Comparison of ENCODE assay signal across 26 cellular contexts in genomic region chr5:67515762-67516161, GRCh38.
DNase-seq lines count a peak whose midpoint lies in the region; ATAC-seq and TF ChIP-seq lines count a peak whose summit lies in the region.
"Had no signal": no experiment of that assay in that cellular context is flagged by ENCODE, and none has a peak within 500 bp of the region (broad histone marks: within the 10 kb centered on the region; RNA-seq: fewer than 3 reads in every experiment).

No MANE protein-coding gene starts in this region.

- TF ChIP-seq CTCF in Loucy (conservative IDR thresholded peaks at IDR 0.05; ENCODE audit: low read length): no peak

- H3K27me3 ChIP-seq in Loucy (ENCODE audit: insufficient read depth, low read length, poor library complexity, severe bottlenecking): no peaks in the 10 kb centered on the region
- H3K27me3 ChIP-seq: breast epithelium, heart right ventricle, right lobe of liver, spleen, thyroid gland had no signal

- H3K4me3 ChIP-seq in Loucy (ENCODE audit: low read length, poor library complexity, severe bottlenecking): peak overlapping the region; percentile 14
- H3K4me3 ChIP-seq: breast epithelium, GM23338, heart right ventricle, prostate gland, right lobe of liver, spleen, thyroid gland had no signal

- H3K27ac Mint-ChIP-seq in activated naive CD8-positive, alpha-beta T cell treated with anti-CD3 and anti-CD28 coated beads, Interleukin-2, amount 10 ng/mL, durations not matched to agents 7 days and 5 days: peak overlapping the region; percentile 91
- H3K27ac Mint-ChIP-seq in stimulated activated naive CD8-positive, alpha-beta T cell treated with anti-CD3 and anti-CD28 coated beads, Interleukin-15, amount 100 ng/mL, for 72 hours: no peak overlapping the region
- H3K27ac Mint-ChIP-seq: B cell, GM23338 had no signal

- ATAC-seq in activated naive CD8-positive, alpha-beta T cell treated with anti-CD3 and anti-CD28 coated beads, Interleukin-2, amount 10 ng/mL, durations not matched to agents 7 days and 5 days (ENCODE audit: low read depth): no peak
- ATAC-seq in stimulated activated naive CD8-positive, alpha-beta T cell treated with anti-CD3 and anti-CD28 coated beads, Interleukin-15, amount 100 ng/mL, for 72 hours: peak; percentile 46
- no peak for ATAC-seq in HG03432 (IDR thresholded peaks at IDR 0.05; ENCODE audit: unreplicated experiment)
- ATAC-seq: GM23338, heart right ventricle, Panc1, SK-N-SH treated with all-trans-retinoic acid at 6 μM for 48 hours had no signal

- H3K36me3 ChIP-seq in Loucy (ENCODE audit: insufficient read depth, low read length): no peaks in the 10 kb centered on the region
- H3K36me3 ChIP-seq: breast epithelium, heart right ventricle, prostate gland, right lobe of liver, spleen, thyroid gland had no signal

- POLR2A ChIA-PET in activated naive CD8-positive, alpha-beta T cell treated with anti-CD3 and anti-CD28 coated beads, Interleukin-2, amount 10 ng/mL, durations not matched to agents 7 days and 5 days (lab: Charles Lee): interaction anchor here (0.7 kb wide), 1 partner anchor 18 kb away, joined by 4 read pairs; no protein-coding TSS in a partner anchor

- DNase-seq in activated gamma-delta T cell treated with Interleukin-2 at 50 U/mL for 16 hours: peak; percentile 14
- no peak for DNase-seq in activated gamma-delta T cell (lab: John Stamatoyannopoulos, UW)
- peak; percentile 30 for DNase-seq in activated naive CD8-positive, alpha-beta T cell treated with anti-CD3 and anti-CD28 coated beads, Interleukin-2, amount 10 ng/mL, durations not matched to agents 7 days and 5 days
- peak in 1 of 2 donors; percentile 15 for DNase-seq in stimulated activated naive CD8-positive, alpha-beta T cell treated with anti-CD3 and anti-CD28 coated beads, Interleukin-15, amount 100 ng/mL, for 72 hours
- no peak for DNase-seq in NK-92 treated with Interleukin-12 subunit alpha and Interleukin-12 subunit beta, amount 100 ng/mL, for 24 hours (lab: John Stamatoyannopoulos, UW)
- DNase-seq: ACHN, anterior cingulate cortex, heart right ventricle, kidney, left ventricle myocardium superior, MV-4-11, NCI-H1436 treated with DMSO at 0.1 percent for 48 hours, NCI-H345, occipital lobe, right lobe of liver, Right ventricle myocardium superior, spleen, thyroid gland had no signal

- peaks cover 44% of the 10 kb centered on the region for H3K4me1 Mint-ChIP-seq in activated naive CD8-positive, alpha-beta T cell treated with anti-CD3 and anti-CD28 coated beads, Interleukin-2, amount 10 ng/mL, durations not matched to agents 7 days and 5 days
- peaks cover 44% of the 10 kb centered on the region for H3K4me1 Mint-ChIP-seq in stimulated activated naive CD8-positive, alpha-beta T cell treated with anti-CD3 and anti-CD28 coated beads, Interleukin-15, amount 100 ng/mL, for 72 hours
- H3K4me1 Mint-ChIP-seq: B cell, GM23338 had no signal

- no peaks in the 10 kb centered on the region for H3K9me2 ChIP-seq in Loucy (replicated peaks; ENCODE audit: low read depth, low read length)

- no peaks in the 10 kb centered on the region for H3F3A ChIP-seq in Loucy (ENCODE audit: low read depth)

- peak overlapping the region; percentile 54 for H3K4me3 Mint-ChIP-seq in activated naive CD8-positive, alpha-beta T cell treated with anti-CD3 and anti-CD28 coated beads, Interleukin-2, amount 10 ng/mL, durations not matched to agents 7 days and 5 days
- H3K4me3 Mint-ChIP-seq in stimulated activated naive CD8-positive, alpha-beta T cell treated with anti-CD3 and anti-CD28 coated beads, Interleukin-15, amount 100 ng/mL, for 72 hours: peak overlapping the region in 1 of 2 donors; percentile 64
- H3K4me3 Mint-ChIP-seq: B cell, GM23338 had no signal

- H3K27me3 Mint-ChIP-seq in activated naive CD8-positive, alpha-beta T cell treated with anti-CD3 and anti-CD28 coated beads, Interleukin-2, amount 10 ng/mL, durations not matched to agents 7 days and 5 days: peaks cover 3% of the 10 kb centered on the region
- H3K27me3 Mint-ChIP-seq in stimulated activated naive CD8-positive, alpha-beta T cell treated with anti-CD3 and anti-CD28 coated beads, Interleukin-15, amount 100 ng/mL, for 72 hours: no peaks in the 10 kb centered on the region

- peaks cover 14% of the 10 kb centered on the region for H3K36me3 Mint-ChIP-seq in activated naive CD8-positive, alpha-beta T cell treated with anti-CD3 and anti-CD28 coated beads, Interleukin-2, amount 10 ng/mL, durations not matched to agents 7 days and 5 days

- no peaks in the 10 kb centered on the region for H4K20me1 ChIP-seq in Loucy (ENCODE audit: insufficient read depth, low read length, poor library complexity, severe bottlenecking)

- H3K9ac ChIP-seq in Loucy (ENCODE audit: low read depth, low read length, poor library complexity, severe bottlenecking): no peak overlapping the region

- no peaks in the 10 kb centered on the region for H3K79me2 ChIP-seq in Loucy (ENCODE audit: insufficient read depth, low read length)

- H2AFZ ChIP-seq in Loucy (ENCODE audit: low read length): no peak overlapping the region
- H2AFZ ChIP-seq: GM23338 had no signal

- H3K4me2 ChIP-seq in Loucy (ENCODE audit: low read depth, low read length, poor library complexity, severe bottlenecking): peak overlapping the region; percentile 48
- H3K4me2 ChIP-seq: GM23338 had no signal

- no peaks in the 10 kb centered on the region for H3K9me3 ChIP-seq in Loucy (ENCODE audit: insufficient read depth, low read depth, low read length)
- H3K9me3 ChIP-seq: breast epithelium, heart right ventricle, prostate gland, right lobe of liver, spleen, thyroid gland had no signal

- H3K4me1 ChIP-seq in Loucy (ENCODE audit: insufficient read depth, low read length, poor library complexity, severe bottlenecking): peaks cover 35% of the 10 kb centered on the region
- H3K4me1 ChIP-seq: breast epithelium, prostate gland, right lobe of liver had no signal

- H3K9me3 Mint-ChIP-seq in activated naive CD8-positive, alpha-beta T cell treated with anti-CD3 and anti-CD28 coated beads, Interleukin-2, amount 10 ng/mL, durations not matched to agents 7 days and 5 days: peaks cover 8% of the 10 kb centered on the region
- no peaks in the 10 kb centered on the region for H3K9me3 Mint-ChIP-seq in stimulated activated naive CD8-positive, alpha-beta T cell treated with anti-CD3 and anti-CD28 coated beads, Interleukin-15, amount 100 ng/mL, for 72 hours
- H3K9me3 Mint-ChIP-seq: GM23338 had no signal

Comparison
In these comparisons a context has a peak if more than half of its experiments do, and no peak if none do; other contexts are left out.
1. DNase-seq: peak in activated gamma-delta T cell treated with Interleukin-2 at 50 U/mL for 16 hours (single experiment) and activated naive CD8-positive, alpha-beta T cell treated with anti-CD3 and anti-CD28 coated beads, Interleukin-2, amount 10 ng/mL, durations not matched to agents 7 days and 5 days (single experiment); none in activated gamma-delta T cell (single experiment) and NK-92 treated with Interleukin-12 subunit alpha and Interleukin-12 subunit beta, amount 100 ng/mL, for 24 hours (single experiment).